ENCODE assay signal across 1 cellular context in the genomic region with DNA sequence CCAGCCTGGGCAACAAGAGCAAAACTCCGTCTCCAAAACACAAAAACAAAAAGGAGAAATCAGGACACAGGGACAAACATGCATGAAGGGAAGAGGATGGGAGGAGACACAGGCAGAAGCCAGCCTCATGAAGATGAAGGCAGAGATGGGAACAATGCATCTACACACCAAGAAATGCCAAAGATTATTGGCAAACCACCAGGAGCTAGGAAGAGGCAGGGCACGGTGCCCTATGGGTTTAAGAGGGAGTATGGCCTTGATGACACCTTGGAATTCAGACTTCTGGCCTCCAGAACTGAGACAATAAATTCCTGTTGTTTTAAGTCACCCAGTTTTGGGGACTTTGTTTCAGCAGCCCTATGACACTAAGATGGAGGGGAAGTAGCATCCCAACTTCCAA.
TF ChIP-seq lines count a peak whose summit lies in the region.

No MANE protein-coding gene starts in this region.

TF ChIP-seq in GM12878, 131 proteins besides CTCF, POLR2A, EP300 and RAD21:
- no peak for TF ChIP-seq HCFC1 (IDR thresholded peaks at IDR 0.05; ENCODE audit: low read length)
- no peak for TF ChIP-seq RELA (IDR thresholded peaks at IDR 0.05; ENCODE audit: borderline replicate concordance, partially characterized antibody)
- TF ChIP-seq TAF1 (IDR thresholded peaks at IDR 0.05; ENCODE audit: borderline replicate concordance, low read depth, low read length), result no peak
- TF ChIP-seq RUNX3 (IDR thresholded peaks at IDR 0.05; ENCODE audit: low read length), result no peak
- TF ChIP-seq FOXM1 (IDR thresholded peaks at IDR 0.05; ENCODE audit: low read depth, low read length), result no peak
- TF ChIP-seq NFXL1 (IDR thresholded peaks at IDR 0.05; ENCODE audit: borderline replicate concordance), result no peak
- TF ChIP-seq, protein P1, sequence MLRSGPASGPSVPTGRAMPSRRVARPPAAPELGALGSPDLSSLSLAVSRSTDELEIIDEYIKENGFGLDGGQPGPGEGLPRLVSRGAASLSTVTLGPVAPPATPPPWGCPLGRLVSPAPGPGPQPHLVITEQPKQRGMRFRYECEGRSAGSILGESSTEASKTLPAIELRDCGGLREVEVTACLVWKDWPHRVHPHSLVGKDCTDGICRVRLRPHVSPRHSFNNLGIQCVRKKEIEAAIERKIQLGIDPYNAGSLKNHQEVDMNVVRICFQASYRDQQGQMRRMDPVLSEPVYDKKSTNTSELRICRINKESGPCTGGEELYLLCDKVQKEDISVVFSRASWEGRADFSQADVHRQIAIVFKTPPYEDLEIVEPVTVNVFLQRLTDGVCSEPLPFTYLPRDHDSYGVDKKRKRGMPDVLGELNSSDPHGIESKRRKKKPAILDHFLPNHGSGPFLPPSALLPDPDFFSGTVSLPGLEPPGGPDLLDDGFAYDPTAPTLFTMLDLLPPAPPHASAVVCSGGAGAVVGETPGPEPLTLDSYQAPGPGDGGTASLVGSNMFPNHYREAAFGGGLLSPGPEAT (IDR thresholded peaks at IDR 0.05; ENCODE audit: low read depth), result no peak
- no peak for TF ChIP-seq CBFB (IDR thresholded peaks at IDR 0.05; ENCODE audit: low read depth)
- TF ChIP-seq ETV6 (conservative IDR thresholded peaks at IDR 0.05 in 1 of 2, IDR thresholded peaks at IDR 0.05 in 1 of 2; ENCODE audit: borderline replicate concordance in 1 of 2, low read depth in 1 of 2), result no peak
- TF ChIP-seq ZNF24 (IDR thresholded peaks at IDR 0.05), result no peak
- TF ChIP-seq, protein P2, sequence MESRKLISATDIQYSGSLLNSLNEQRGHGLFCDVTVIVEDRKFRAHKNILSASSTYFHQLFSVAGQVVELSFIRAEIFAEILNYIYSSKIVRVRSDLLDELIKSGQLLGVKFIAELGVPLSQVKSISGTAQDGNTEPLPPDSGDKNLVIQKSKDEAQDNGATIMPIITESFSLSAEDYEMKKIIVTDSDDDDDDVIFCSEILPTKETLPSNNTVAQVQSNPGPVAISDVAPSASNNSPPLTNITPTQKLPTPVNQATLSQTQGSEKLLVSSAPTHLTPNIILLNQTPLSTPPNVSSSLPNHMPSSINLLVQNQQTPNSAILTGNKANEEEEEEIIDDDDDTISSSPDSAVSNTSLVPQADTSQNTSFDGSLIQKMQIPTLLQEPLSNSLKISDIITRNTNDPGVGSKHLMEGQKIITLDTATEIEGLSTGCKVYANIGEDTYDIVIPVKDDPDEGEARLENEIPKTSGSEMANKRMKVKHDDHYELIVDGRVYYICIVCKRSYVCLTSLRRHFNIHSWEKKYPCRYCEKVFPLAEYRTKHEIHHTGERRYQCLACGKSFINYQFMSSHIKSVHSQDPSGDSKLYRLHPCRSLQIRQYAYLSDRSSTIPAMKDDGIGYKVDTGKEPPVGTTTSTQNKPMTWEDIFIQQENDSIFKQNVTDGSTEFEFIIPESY (IDR thresholded peaks at IDR 0.05), result no peak
- no peak for TF ChIP-seq KAT2A (conservative IDR thresholded peaks at IDR 0.05; ENCODE audit: control insufficient read depth, low read depth, low read length)
- no peak for TF ChIP-seq NRF1 (conservative IDR thresholded peaks at IDR 0.05; ENCODE audit: low read depth, low read length)
- TF ChIP-seq MTA3 (IDR thresholded peaks at IDR 0.05; ENCODE audit: borderline replicate concordance, low read length), result no peak
- TF ChIP-seq, protein P3, sequence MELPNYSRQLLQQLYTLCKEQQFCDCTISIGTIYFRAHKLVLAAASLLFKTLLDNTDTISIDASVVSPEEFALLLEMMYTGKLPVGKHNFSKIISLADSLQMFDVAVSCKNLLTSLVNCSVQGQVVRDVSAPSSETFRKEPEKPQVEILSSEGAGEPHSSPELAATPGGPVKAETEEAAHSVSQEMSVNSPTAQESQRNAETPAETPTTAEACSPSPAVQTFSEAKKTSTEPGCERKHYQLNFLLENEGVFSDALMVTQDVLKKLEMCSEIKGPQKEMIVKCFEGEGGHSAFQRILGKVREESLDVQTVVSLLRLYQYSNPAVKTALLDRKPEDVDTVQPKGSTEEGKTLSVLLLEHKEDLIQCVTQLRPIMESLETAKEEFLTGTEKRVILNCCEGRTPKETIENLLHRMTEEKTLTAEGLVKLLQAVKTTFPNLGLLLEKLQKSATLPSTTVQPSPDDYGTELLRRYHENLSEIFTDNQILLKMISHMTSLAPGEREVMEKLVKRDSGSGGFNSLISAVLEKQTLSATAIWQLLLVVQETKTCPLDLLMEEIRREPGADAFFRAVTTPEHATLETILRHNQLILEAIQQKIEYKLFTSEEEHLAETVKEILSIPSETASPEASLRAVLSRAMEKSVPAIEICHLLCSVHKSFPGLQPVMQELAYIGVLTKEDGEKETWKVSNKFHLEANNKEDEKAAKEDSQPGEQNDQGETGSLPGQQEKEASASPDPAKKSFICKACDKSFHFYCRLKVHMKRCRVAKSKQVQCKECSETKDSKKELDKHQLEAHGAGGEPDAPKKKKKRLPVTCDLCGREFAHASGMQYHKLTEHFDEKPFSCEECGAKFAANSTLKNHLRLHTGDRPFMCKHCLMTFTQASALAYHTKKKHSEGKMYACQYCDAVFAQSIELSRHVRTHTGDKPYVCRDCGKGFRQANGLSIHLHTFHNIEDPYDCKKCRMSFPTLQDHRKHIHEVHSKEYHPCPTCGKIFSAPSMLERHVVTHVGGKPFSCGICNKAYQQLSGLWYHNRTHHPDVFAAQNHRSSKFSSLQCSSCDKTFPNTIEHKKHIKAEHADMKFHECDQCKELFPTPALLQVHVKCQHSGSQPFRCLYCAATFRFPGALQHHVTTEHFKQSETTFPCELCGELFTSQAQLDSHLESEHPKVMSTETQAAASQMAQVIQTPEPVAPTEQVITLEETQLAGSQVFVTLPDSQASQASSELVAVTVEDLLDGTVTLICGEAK (IDR thresholded peaks at IDR 0.05; ENCODE audit: borderline replicate concordance), result no peak
- no peak for TF ChIP-seq PAX5 (IDR thresholded peaks at IDR 0.05; ENCODE audit: borderline replicate concordance, low read depth, low read length)
